Comparison of ENCODE assay signal across 24 cellular contexts in genomic region chr5:142255831-142256230, GRCh38.
"Had no signal": no experiment of that assay in that cellular context is flagged by ENCODE, and none has a peak within 500 bp of the region (broad histone marks: within the 10 kb centered on the region; RNA-seq: fewer than 3 reads in every experiment).

No MANE protein-coding gene starts in this region.

- ATAC-seq: activated CD4-positive, alpha-beta T cell treated with anti-CD3 and anti-CD28 coated beads for 36 hours; activated CD8-positive, alpha-beta memory T cell treated with anti-CD3 and anti-CD28 coated beads, Interleukin-2, amount 10 ng/mL, durations not matched to agents 7 days and 5 days; activated CD8-positive, alpha-beta T cell treated with anti-CD3 and anti-CD28 coated beads, Interleukin-2, amount 10 ng/mL, durations not matched to agents 7 days and 5 days; activated naive CD8-positive, alpha-beta T cell treated with anti-CD3 and anti-CD28 coated beads, Interleukin-2, amount 50 U/mL, for 24 hours; esophagus mucosa had no signal

- H3K27me3 ChIP-seq: adrenal gland, ascending aorta, breast epithelium, dorsolateral prefrontal cortex had no signal

- DNase-seq: activated CD4-positive, alpha-beta memory T cell treated with anti-CD3 and anti-CD28 coated beads for 36 hours; activated CD4-positive, alpha-beta T cell treated with anti-CD3 and anti-CD28 coated beads for 36 hours; activated CD4-positive, alpha-beta T cell treated with anti-CD3 and anti-CD28 coated beads, Interleukin-2, amount 10 ng/mL, durations not matched to agents 24 days and 14 days; activated CD4-positive, CD25-positive, alpha-beta regulatory T cell; activated CD4-positive, CD25-positive, alpha-beta regulatory T cell treated with anti-CD3 and anti-CD28 coated beads, Interleukin-2, amount 50 U/mL, for 72 hours; activated CD8-positive, alpha-beta memory T cell treated with anti-CD3 and anti-CD28 coated beads, Interleukin-2, amount 10 ng/mL, durations not matched to agents 7 days and 5 days; activated CD8-positive, alpha-beta memory T cell treated with anti-CD3 and anti-CD28 coated beads, Interleukin-2, amount 50 U/mL, for 4 hours; activated CD8-positive, alpha-beta T cell treated with anti-CD3 and anti-CD28 coated beads, Interleukin-2, amount 10 ng/mL, durations not matched to agents 7 days and 5 days; activated effector memory CD4-positive, alpha-beta T cell treated with anti-CD3 and anti-CD28 coated beads, Interleukin-2, amount 50 U/mL, for 16 hours; activated naive CD4-positive, alpha-beta T cell treated with anti-CD3 and anti-CD28 coated beads for 36 hours; activated naive CD8-positive, alpha-beta T cell treated with anti-CD3 and anti-CD28 coated beads for 36 hours; activated naive CD8-positive, alpha-beta T cell treated with anti-CD3 and anti-CD28 coated beads, Interleukin-2, amount 50 U/mL, for 24 hours; activated T-cell treated with anti-CD3 and anti-CD28 coated beads, Interleukin-2, amount 50 U/mL, for 1 hour; activated T-cell treated with anti-CD3 and anti-CD28 coated beads, Interleukin-2, amount 50 U/mL, for 48 hours; adrenal gland; dorsolateral prefrontal cortex; effector memory CD4-positive, alpha-beta T cell; endodermal cell; head of caudate nucleus; T-helper 2 cell had no signal

- H3K27ac ChIP-seq: adrenal gland, ascending aorta, breast epithelium, coronary artery, dorsolateral prefrontal cortex had no signal

- H3K36me3 ChIP-seq: adrenal gland, ascending aorta, breast epithelium had no signal

- H3K9me3 ChIP-seq: adrenal gland, ascending aorta, breast epithelium had no signal

- H3K4me1 ChIP-seq: adrenal gland, ascending aorta, breast epithelium had no signal

- H3K4me3 ChIP-seq: adrenal gland, ascending aorta, breast epithelium, coronary artery, dorsolateral prefrontal cortex had no signal
